Comparison of ENCODE assay signal across 8 cellular contexts in genomic region chr2:9838391-9838790, GRCh38.
"Had no signal": no experiment of that assay in that cellular context is flagged by ENCODE, and none has a peak within 500 bp of the region (broad histone marks: within the 10 kb centered on the region; RNA-seq: fewer than 3 reads in every experiment).

No MANE protein-coding gene starts in this region.

- H3K4me3 ChIP-seq: GM12878 had no signal

- DNase-seq: GDM1, GF-D8 had no signal

- FAIRE-seq: G401.6, GM12878, GM12891, GM12892, GM18507, GM19239 had no signal

- ATAC-seq: GM12878 had no signal
